28 cellular contexts compared by ENCODE assay signal in the genomic region with DNA sequence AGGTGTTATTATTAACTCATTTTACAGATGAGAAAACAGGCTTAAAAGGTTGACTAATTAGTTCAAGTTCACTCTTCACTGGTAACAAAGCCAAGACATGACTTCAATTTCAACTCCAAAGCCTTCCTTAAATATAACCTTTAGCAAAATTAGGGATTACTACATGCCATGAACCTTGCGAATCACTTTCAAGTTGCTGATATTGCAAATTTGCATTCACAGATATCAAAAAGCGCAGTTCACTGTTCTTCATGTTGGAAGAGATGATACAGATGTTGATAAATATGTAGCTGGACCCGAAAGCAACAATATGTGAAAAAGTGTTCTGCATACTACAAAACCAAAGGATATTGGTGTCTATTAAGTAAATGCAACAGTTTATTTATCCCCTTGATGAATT.
"Had no signal": no experiment of that assay in that cellular context is flagged by ENCODE, and none has a peak within 500 bp of the region (broad histone marks: within the 10 kb centered on the region; RNA-seq: fewer than 3 reads in every experiment).

No MANE protein-coding gene starts in this region.

- H3K9me3 ChIP-seq: ovary, psoas muscle, spleen, suprapubic skin, testis, tibial artery, transverse colon, upper lobe of right lung, uterus had no signal

- H3K79me2 ChIP-seq: parathyroid adenoma had no signal

- H3K4me2 ChIP-seq: neural progenitor cell, smooth muscle cell had no signal

- H3K36me3 ChIP-seq: neural progenitor cell, ovary, spleen, suprapubic skin, tibial artery, transverse colon, upper lobe of right lung, uterus had no signal

- H3K27me3 ChIP-seq: neural progenitor cell, ovary, suprapubic skin, testis, transverse colon, upper lobe of right lung, uterus had no signal

- H3K4me1 ChIP-seq: parathyroid adenoma, psoas muscle, tibial artery, transverse colon, upper lobe of right lung, uterus had no signal

- DNase-seq: natural killer cell; occipital lobe; ovary; posterior cingulate gyrus; psoas muscle; right cardiac atrium; spleen; stimulated activated CD4-positive, alpha-beta T cell treated with anti-CD3 and anti-CD28 coated beads, Interleukin-12 subunit alpha, Interleukin-12 subunit beta, amount 100 ng/mL, for 4 hours; stimulated activated CD4-positive, alpha-beta T cell treated with anti-CD3 and anti-CD28 coated beads, Interleukin-1b, Interleukin-23, amount 100 ng/mL, for 48 hours; stimulated activated CD4-positive, alpha-beta T cell treated with anti-CD3 and anti-CD28 coated beads, Interleukin-4, amount 100 ng/mL, for 1 hour; stimulated activated CD4-positive, alpha-beta T cell treated with anti-CD3 and anti-CD28 coated beads, Interleukin-4, amount 100 ng/mL, for 4 hours; stimulated activated CD8-positive, alpha-beta memory T cell treated with anti-CD3 and anti-CD28 coated beads, Interleukin-4, amount 100 ng/mL, for 48 hours; stimulated activated naive CD4-positive, alpha-beta T cell; stimulated activated naive CD8-positive, alpha-beta T cell treated with anti-CD3 and anti-CD28 coated beads, Interleukin-15, amount 100 ng/mL, for 72 hours; stimulated activated naive CD8-positive, alpha-beta T cell treated with anti-CD3 and anti-CD28 coated beads, Interleukin-15, Interleukin-2, amounts not matched to agents 100 U/mL and 50 U/mL, for 24 hours; substantia nigra; testis; tibial artery; transverse colon; upper lobe of right lung; uterus had no signal

- H3K4me3 ChIP-seq: neural progenitor cell, ovary, psoas muscle, skin epidermis, smooth muscle cell, spleen, suprapubic skin, testis, tibial artery, transverse colon, upper lobe of right lung, uterus had no signal

- H2AFZ ChIP-seq: neural progenitor cell, parathyroid adenoma had no signal

- ATAC-seq: natural killer cell; psoas muscle; right cardiac atrium; sciatic nerve; stimulated activated memory B cell treated with anti-CD40 and anti-IgM and Interleukin-4, amounts not matched to agents 10 μg/mL and 1 μg/mL and 100 μg/mL, for 72 hours; stimulated activated naive CD8-positive, alpha-beta T cell treated with anti-CD3 and anti-CD28 coated beads, Interleukin-15, amount 100 ng/mL, for 72 hours; stimulated activated naive CD8-positive, alpha-beta T cell treated with anti-CD3 and anti-CD28 coated beads, Interleukin-15, Interleukin-2, amounts not matched to agents 100 U/mL and 50 U/mL, for 24 hours; upper lobe of right lung had no signal

- H3K9ac ChIP-seq: neural progenitor cell, parathyroid adenoma had no signal

- H3K27ac ChIP-seq: neural progenitor cell, ovary, parathyroid adenoma, psoas muscle, skin epidermis, spleen, suprapubic skin, testis, tibial artery, transverse colon, upper lobe of right lung, uterus had no signal
